Comparison of ENCODE assay signal across 38 cellular contexts in the genomic region with DNA sequence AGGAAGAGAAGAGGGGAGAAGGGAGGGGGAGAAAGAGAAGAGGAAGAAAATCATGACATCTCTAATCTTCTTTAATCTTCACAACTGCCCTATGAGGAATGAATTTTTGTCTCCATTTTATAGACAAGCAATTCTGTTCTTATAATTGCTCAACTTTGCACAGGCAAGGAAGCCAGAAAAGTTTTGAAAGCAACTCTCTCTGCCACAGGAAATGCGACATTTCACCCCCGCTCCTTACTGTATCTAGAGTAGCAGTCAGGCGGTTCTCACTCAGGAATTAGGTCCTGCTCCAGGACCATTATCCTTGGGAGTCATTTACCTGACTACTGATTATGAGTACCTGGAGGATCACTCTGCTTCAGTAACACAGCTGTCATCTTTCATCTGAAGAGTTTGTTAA.
"Had no signal": no experiment of that assay in that cellular context is flagged by ENCODE, and none has a peak within 500 bp of the region (broad histone marks: within the 10 kb centered on the region; RNA-seq: fewer than 3 reads in every experiment).

No MANE protein-coding gene starts in this region.

- H3K4me3 ChIP-seq: breast epithelium, colonic mucosa, esophagus squamous epithelium, pancreas, prostate gland, smooth muscle cell, stomach, suprapubic skin, tibial artery, upper lobe of right lung had no signal

- H3K4me1 ChIP-seq: breast epithelium, colonic mucosa, esophagus squamous epithelium, pancreas, prostate gland, stomach, suprapubic skin, upper lobe of right lung had no signal

- H3K36me3 Mint-ChIP-seq: activated naive CD8-positive, alpha-beta T cell treated with anti-CD3 and anti-CD28 coated beads, Interleukin-2, amount 10 ng/mL, durations not matched to agents 7 days and 5 days; immature natural killer cell; memory B cell; naive thymus-derived CD8-positive, alpha-beta T cell; stimulated activated naive B cell treated with anti-CD40 and anti-IgM and Interleukin-4, amounts not matched to agents 10 μg/mL and 1 μg/mL and 100 μg/mL, for 72 hours had no signal

- H3K27ac ChIP-seq: breast epithelium, colonic mucosa, epithelial cell of prostate, esophagus squamous epithelium, pancreas, prostate gland, stomach, suprapubic skin, tibial artery, upper lobe of right lung, VCaP had no signal

- H3K4me1 Mint-ChIP-seq: activated naive CD8-positive, alpha-beta T cell treated with anti-CD3 and anti-CD28 coated beads, Interleukin-2, amount 10 ng/mL, durations not matched to agents 7 days and 5 days; central memory CD8-positive, alpha-beta T cell; immature natural killer cell; memory B cell; stimulated activated naive B cell treated with anti-CD40 and anti-IgM and Interleukin-4, amounts not matched to agents 10 μg/mL and 1 μg/mL and 100 μg/mL, for 72 hours had no signal

- H3K4me3 Mint-ChIP-seq: activated naive CD4-positive, alpha-beta T cell treated with anti-CD3 and anti-CD28 coated beads for 36 hours; activated naive CD8-positive, alpha-beta T cell treated with anti-CD3 and anti-CD28 coated beads, Interleukin-2, amount 10 ng/mL, durations not matched to agents 7 days and 5 days; central memory CD8-positive, alpha-beta T cell; immature natural killer cell; memory B cell; naive thymus-derived CD8-positive, alpha-beta T cell; neural crest cell; stimulated activated naive B cell treated with anti-CD40 and anti-IgM and Interleukin-4, amounts not matched to agents 10 μg/mL and 1 μg/mL and 100 μg/mL, for 72 hours had no signal

- DNase-seq: activated CD4-positive, alpha-beta T cell treated with anti-CD3 and anti-CD28 coated beads for 4 hours; activated CD4-positive, alpha-beta T cell treated with anti-CD3 and anti-CD28 coated beads, Interleukin-2, amount 50 U/mL, for 4 hours; activated CD8-positive, alpha-beta memory T cell treated with anti-CD3 and anti-CD28 coated beads for 24 hours; activated effector memory CD4-positive, alpha-beta T cell treated with Interleukin-2 at 50 U/mL for 16 hours; activated naive CD4-positive, alpha-beta T cell treated with anti-CD3 and anti-CD28 coated beads for 36 hours; activated naive CD8-positive, alpha-beta T cell treated with anti-CD3 and anti-CD28 coated beads, Interleukin-2, amount 10 ng/mL, durations not matched to agents 7 days and 5 days; amygdala; colonic mucosa; effector CD8-positive, alpha-beta T cell; esophagus squamous epithelium; foreskin fibroblast; hypothalamus; immature natural killer cell; kidney; left colon; midbrain; naive thymus-derived CD8-positive, alpha-beta T cell; nucleus accumbens; pancreas; retina; stimulated activated CD4-positive, alpha-beta T cell treated with anti-CD3 and anti-CD28 coated beads, Interleukin-1b, Interleukin-23, amount 100 ng/mL, for 48 hours; stimulated activated CD4-positive, alpha-beta T cell treated with anti-CD3 and anti-CD28 coated beads, Interleukin-4, amount 100 ng/mL, for 4 hours; stimulated activated CD8-positive, alpha-beta memory T cell treated with anti-CD3 and anti-CD28 coated beads, Interleukin-4, amount 100 ng/mL, for 48 hours; stimulated activated naive B cell treated with anti-CD40 and anti-IgM and Interleukin-4, amounts not matched to agents 10 μg/mL and 1 μg/mL and 100 μg/mL, for 72 hours; stomach; T-helper 1 cell; tibial artery; upper lobe of right lung had no signal

- H3K36me3 ChIP-seq: breast epithelium, colonic mucosa, esophagus squamous epithelium, pancreas, prostate gland, stomach, suprapubic skin, tibial artery, upper lobe of right lung had no signal

- H3K9me3 ChIP-seq: breast epithelium, colonic mucosa, esophagus squamous epithelium, pancreas, prostate gland, stomach, suprapubic skin, tibial artery, upper lobe of right lung had no signal

- ATAC-seq: left colon; naive thymus-derived CD8-positive, alpha-beta T cell; pancreas; sciatic nerve; stimulated activated naive B cell treated with anti-CD40 and anti-IgM and Interleukin-4, amounts not matched to agents 10 μg/mL and 1 μg/mL and 100 μg/mL, for 72 hours; upper lobe of right lung had no signal

- H3K9me3 Mint-ChIP-seq: activated naive CD4-positive, alpha-beta T cell treated with anti-CD3 and anti-CD28 coated beads for 36 hours; activated naive CD8-positive, alpha-beta T cell treated with anti-CD3 and anti-CD28 coated beads, Interleukin-2, amount 10 ng/mL, durations not matched to agents 7 days and 5 days; central memory CD8-positive, alpha-beta T cell; immature natural killer cell; memory B cell; stimulated activated naive B cell treated with anti-CD40 and anti-IgM and Interleukin-4, amounts not matched to agents 10 μg/mL and 1 μg/mL and 100 μg/mL, for 72 hours had no signal

- H3K27me3 ChIP-seq: colonic mucosa, esophagus squamous epithelium, stomach, suprapubic skin, tibial artery, upper lobe of right lung had no signal

- H3K27ac Mint-ChIP-seq: activated naive CD4-positive, alpha-beta T cell treated with anti-CD3 and anti-CD28 coated beads for 36 hours; activated naive CD8-positive, alpha-beta T cell treated with anti-CD3 and anti-CD28 coated beads, Interleukin-2, amount 10 ng/mL, durations not matched to agents 7 days and 5 days; immature natural killer cell; memory B cell; naive thymus-derived CD8-positive, alpha-beta T cell; stimulated activated naive B cell treated with anti-CD40 and anti-IgM and Interleukin-4, amounts not matched to agents 10 μg/mL and 1 μg/mL and 100 μg/mL, for 72 hours had no signal
